19 cellular contexts compared by ENCODE assay signal in the genomic region with DNA sequence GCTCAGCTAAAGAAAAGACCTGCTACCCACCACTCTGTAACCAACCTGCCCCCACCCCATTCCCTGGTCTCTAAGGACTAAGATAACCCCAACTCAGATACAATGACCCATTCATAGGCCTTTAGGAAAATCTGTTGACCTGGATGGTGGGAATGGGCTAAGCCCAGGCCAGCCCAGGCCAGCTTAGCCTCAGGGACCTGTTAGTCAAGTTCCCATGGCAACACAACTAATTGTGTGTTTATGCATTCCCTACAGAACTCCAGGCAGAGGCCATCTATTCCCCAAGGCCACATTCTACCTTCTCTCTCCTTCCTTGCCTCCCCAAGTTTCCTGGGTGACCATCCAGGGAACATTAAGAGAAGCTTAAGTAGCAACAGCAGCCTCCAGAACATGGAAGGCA. TPM values are rescaled to one million over a fixed set of nuclear protein-coding genes. Genes with fewer than 3 reads are reported as not detected.
A peak's percentile ranks its signal among the peaks of the same experiment; 100 is the strongest.
DNase-seq lines count a peak whose midpoint lies in the region; ATAC-seq and TF ChIP-seq lines count a peak whose summit lies in the region.
"Had no signal": no experiment of that assay in that cellular context is flagged by ENCODE, and none has a peak within 500 bp of the region (broad histone marks: within the 10 kb centered on the region; RNA-seq: fewer than 3 reads in every experiment).

No MANE protein-coding gene starts in this region.

- H3K9me2 ChIP-seq in PC-9 (ENCODE audit: insufficient read depth) (no peaks in the 10 kb centered on the region), SK-N-SH (no peaks in the 10 kb centered on the region)

- TF ChIP-seq EP300 in SK-N-SH (IDR thresholded peaks at IDR 0.05; ENCODE audit: borderline replicate concordance in 1 of 2, low read depth in 1 of 2, low read length in 1 of 2): no peak

- dilution Hi-C loops in mammary epithelial cell (cut with HindIII; ENCODE audit: low sequenced_read_pairs): no loop called here

- H3K27ac ChIP-seq in mammary epithelial cell (ENCODE audit: insufficient read depth, low read depth, low read length) (no peak overlapping the region), PC-9 (no peak overlapping the region), smooth muscle cell (ENCODE audit: low read depth) (peak overlapping the region; percentile 45), SK-N-SH (ENCODE audit: low read depth in 2 of 2, low read length in 1 of 2) (no peak overlapping the region)
- H3K27ac ChIP-seq: C4-2B, heart left ventricle, Peyer's patch, SK-N-MC had no signal

- H3K9me3 ChIP-seq in mammary epithelial cell (replicated peaks; ENCODE audit: insufficient read depth, low read length) (no peaks in the 10 kb centered on the region), PC-9 (ENCODE audit: insufficient read depth, low read depth) (no peaks in the 10 kb centered on the region), smooth muscle cell (replicated peaks; ENCODE audit: low read depth) (no peaks in the 10 kb centered on the region), SK-N-SH (no peaks in the 10 kb centered on the region)
- H3K9me3 ChIP-seq: heart left ventricle, Peyer's patch had no signal

- CTCF ChIA-PET in mammary epithelial cell (lab: Charles Lee; ENCODE audit: low non-redundant PET): no interaction called here
- CTCF ChIA-PET in MCF 10A (lab: Yijun Ruan, JAX): interaction anchor here (0.8 to 2.9 kb wide), 2 partner anchors 36 to 549 kb away, joined by 3 to 13 read pairs; no protein-coding TSS in a partner anchor
- CTCF ChIA-PET in PC-9 (lab: Charles Lee): no interaction called here
- CTCF ChIA-PET in SK-N-SH (lab: Yijun Ruan, JAX): interaction anchor here (1.7 to 2.7 kb wide), 3 partner anchors 36 to 60 kb away, joined by 8 to 13 read pairs (median 10); no protein-coding TSS in a partner anchor

- no peaks in the 10 kb centered on the region for H3K27me3 ChIP-seq in mammary epithelial cell (ENCODE audit: insufficient read depth, low read length)
- no peaks in the 10 kb centered on the region for H3K27me3 ChIP-seq in PC-9 (ENCODE audit: insufficient read depth, low read depth)
- H3K27me3 ChIP-seq in smooth muscle cell (ENCODE audit: low read depth): no peaks in the 10 kb centered on the region
- H3K27me3 ChIP-seq in SK-N-SH (ENCODE audit: insufficient read depth): no peaks in the 10 kb centered on the region
- H3K27me3 ChIP-seq: heart left ventricle, Peyer's patch had no signal

- H4K20me1 ChIP-seq in mammary epithelial cell (ENCODE audit: insufficient read depth, low read length): no peaks in the 10 kb centered on the region
- no peaks in the 10 kb centered on the region for H4K20me1 ChIP-seq in PC-9 (ENCODE audit: insufficient read depth)
- H4K20me1 ChIP-seq in smooth muscle cell (ENCODE audit: low read depth): no peaks in the 10 kb centered on the region
- no peaks in the 10 kb centered on the region for H4K20me1 ChIP-seq in SK-N-SH (ENCODE audit: insufficient read depth)

- no peak overlapping the region for H2AFZ ChIP-seq in mammary epithelial cell (ENCODE audit: low read depth, low read length)
- no peak overlapping the region for H2AFZ ChIP-seq in PC-9
- no peak overlapping the region for H2AFZ ChIP-seq in smooth muscle cell (ENCODE audit: low read depth)
- no peak overlapping the region for H2AFZ ChIP-seq in SK-N-SH (ENCODE audit: low read depth)

- TF ChIP-seq CTCF in mammary epithelial cell (conservative IDR thresholded peaks at IDR 0.05 in 1 of 2, IDR thresholded peaks at IDR 0.05 in 1 of 2; ENCODE audit: extremely low read depth in 1 of 2, insufficient read depth in 1 of 2, low read depth in 1 of 2, low read length in 2 of 2): no peak
- TF ChIP-seq CTCF in MCF 10A (IDR thresholded peaks at IDR 0.05; ENCODE audit: unreplicated experiment): no peak
- TF ChIP-seq CTCF in PC-9 (conservative IDR thresholded peaks at IDR 0.05): no peak
- no peak for TF ChIP-seq CTCF in smooth muscle cell (IDR thresholded peaks at IDR 0.05; ENCODE audit: borderline replicate concordance, insufficient read depth, poor library complexity, severe bottlenecking)
- no peak for TF ChIP-seq CTCF in SK-N-SH (IDR thresholded peaks at IDR 0.05)

- no peak overlapping the region for H3K4me3 Mint-ChIP-seq in MCF 10A (ENCODE audit: unreplicated experiment)
- no peak overlapping the region for H3K4me3 Mint-ChIP-seq in activated T-cell treated with anti-CD3 and anti-CD28 coated beads, Interleukin-2, amount 50 U/mL, for 24 hours
- H3K4me3 Mint-ChIP-seq: activated T-helper 1 cell treated with anti-CD3 and anti-CD28 coated beads, Interleukin-12 subunit alpha, Interleukin-12 subunit beta, Interleukin-2, Interleukin-4 antibody, amounts not matched to agents 30 ng/mL and 10 ng/mL and 1 ng/mL, durations not matched to agents 14 hours and 24 hours and 36 hours; naive thymus-derived CD4-positive, alpha-beta T cell had no signal

- no peak for ATAC-seq in GM21447 (IDR thresholded peaks at IDR 0.05; ENCODE audit: unreplicated experiment)
- ATAC-seq: activated naive CD4-positive, alpha-beta T cell treated with anti-CD3 and anti-CD28 coated beads, Interleukin-2, amount 50 U/mL, for 72 hours; heart left ventricle; naive thymus-derived CD4-positive, alpha-beta T cell had no signal

- DNase-seq in mammary epithelial cell (peak; percentile 35), MCF 10A (ENCODE audit: unreplicated experiment) (no peak), PC-9 (peak in 1 of 2 experiments; percentile 69), iPS-NIHi7 (ENCODE audit: extremely low spot score) (peak; percentile 40), smooth muscle cell (lab: John Stamatoyannopoulos, UW; ENCODE audit: unreplicated experiment) (no peak), SK-N-SH (no peak)
- DNase-seq in activated T-cell treated with anti-CD3 and anti-CD28 coated beads, Interleukin-2, amount 50 U/mL, for 24 hours: no peak
- DNase-seq: heart left ventricle; naive thymus-derived CD4-positive, alpha-beta T cell; NCI-H1105 treated with DMSO at 0.1 percent for 48 hours; NCI-H2171; NCI-H774; Peyer's patch; stimulated activated CD8-positive, alpha-beta memory T cell treated with anti-CD3 and anti-CD28 coated beads, Interleukin-4, amount 100 ng/mL, for 48 hours had no signal

- BruUV-seq in mammary epithelial cell (replicated peaks; lab: Mats Ljungman, UMichigan) (no TSS peak), MCF 10A (replicated peaks; lab: Mats Ljungman, UMichigan) (no TSS peak), PC-9 (replicated peaks; lab: Mats Ljungman, UMichigan) (no TSS peak)

- H3K36me3 ChIP-seq in mammary epithelial cell (ENCODE audit: insufficient read depth, low read length): no peaks in the 10 kb centered on the region
- no peaks in the 10 kb centered on the region for H3K36me3 ChIP-seq in PC-9 (ENCODE audit: low read depth)
- H3K36me3 ChIP-seq in smooth muscle cell (ENCODE audit: low read depth): no peaks in the 10 kb centered on the region
- H3K36me3 ChIP-seq in SK-N-SH (replicated peaks in 1 of 2; ENCODE audit: control insufficient read depth in 1 of 2, insufficient read depth in 2 of 2, low read length in 1 of 2): no peaks in the 10 kb centered on the region
- H3K36me3 ChIP-seq: heart left ventricle, Peyer's patch had no signal

- H3K36me3 Mint-ChIP-seq in MCF 10A (ENCODE audit: insufficient read depth, unreplicated experiment): no peaks in the 10 kb centered on the region
- no peaks in the 10 kb centered on the region for H3K36me3 Mint-ChIP-seq in activated T-cell treated with anti-CD3 and anti-CD28 coated beads, Interleukin-2, amount 50 U/mL, for 24 hours (ENCODE audit: low read depth)
- H3K36me3 Mint-ChIP-seq: activated naive CD4-positive, alpha-beta T cell treated with anti-CD3 and anti-CD28 coated beads, Interleukin-2, amount 50 U/mL, for 72 hours; naive thymus-derived CD4-positive, alpha-beta T cell had no signal

- H3K9me3 Mint-ChIP-seq in MCF 10A (ENCODE audit: unreplicated experiment): peaks cover 7% of the 10 kb centered on the region
- H3K9me3 Mint-ChIP-seq in activated T-cell treated with anti-CD3 and anti-CD28 coated beads, Interleukin-2, amount 50 U/mL, for 24 hours: no peaks in the 10 kb centered on the region
- H3K9me3 Mint-ChIP-seq: activated naive CD4-positive, alpha-beta T cell treated with anti-CD3 and anti-CD28 coated beads, Interleukin-2, amount 50 U/mL, for 72 hours; activated T-helper 1 cell treated with anti-CD3 and anti-CD28 coated beads, Interleukin-12 subunit alpha, Interleukin-12 subunit beta, Interleukin-2, Interleukin-4 antibody, amounts not matched to agents 30 ng/mL and 10 ng/mL and 1 ng/mL, durations not matched to agents 14 hours and 24 hours and 36 hours; naive thymus-derived CD4-positive, alpha-beta T cell had no signal

- TF ChIP-seq RAD21 in SK-N-SH (IDR thresholded peaks at IDR 0.05; ENCODE audit: low read length): no peak

- intact Hi-C loops in mammary epithelial cell (cut with micrococcal nuclease): no loop called here
- intact Hi-C loops in MCF 10A (cut with micrococcal nuclease): no loop called here
- intact Hi-C loops in PC-9 (cut with micrococcal nuclease; ENCODE audit: unreplicated experiment): no loop called here

- peaks cover 10% of the 10 kb centered on the region for H3K4me1 Mint-ChIP-seq in MCF 10A (ENCODE audit: insufficient read depth, unreplicated experiment)
- no peaks in the 10 kb centered on the region for H3K4me1 Mint-ChIP-seq in activated T-cell treated with anti-CD3 and anti-CD28 coated beads, Interleukin-2, amount 50 U/mL, for 24 hours (ENCODE audit: low read depth)

- H3K4me2 ChIP-seq in mammary epithelial cell (ENCODE audit: insufficient read depth, low read depth, low read length) (no peak overlapping the region), PC-9 (peak overlapping the region; percentile 37), smooth muscle cell (peak overlapping the region; percentile 44), SK-N-SH (no peak overlapping the region)

- H3K9ac ChIP-seq in mammary epithelial cell (ENCODE audit: insufficient read depth, low read length): no peak overlapping the region
- H3K9ac ChIP-seq in smooth muscle cell (ENCODE audit: low read depth): no peak overlapping the region
- no peak overlapping the region for H3K9ac ChIP-seq in SK-N-SH

- POLR2A ChIA-PET in MCF 10A (lab: Yijun Ruan, JAX) (interaction anchor here (0.6 kb wide), 1 partner anchor 275 kb away, joined by 3 read pairs; no protein-coding TSS in a partner anchor), PC-9 (lab: Charles Lee; ENCODE audit: unreplicated experiment) (interaction anchor here (0.6 to 0.7 kb wide), 2 partner anchors 68 to 830 kb away, joined by 3 to 5 read pairs; no protein-coding TSS in a partner anchor), SK-N-SH (lab: Yijun Ruan, JAX) (no interaction called here)

- H3K4me3 ChIP-seq in mammary epithelial cell (replicated peaks in 1 of 3; ENCODE audit: insufficient read depth in 1 of 3, low read depth in 2 of 3, low read length in 3 of 3) (no peak overlapping the region), PC-9 (no peak overlapping the region), smooth muscle cell (no peak overlapping the region), SK-N-SH (ENCODE audit: low read depth in 2 of 2, low read length in 1 of 2) (no peak overlapping the region)
- H3K4me3 ChIP-seq: heart left ventricle, Peyer's patch, SK-N-MC had no signal

- no peak overlapping the region for H3K27ac Mint-ChIP-seq in MCF 10A (ENCODE audit: low read depth, unreplicated experiment)
- H3K27ac Mint-ChIP-seq in activated T-cell treated with anti-CD3 and anti-CD28 coated beads, Interleukin-2, amount 50 U/mL, for 24 hours: no peak overlapping the region
- H3K27ac Mint-ChIP-seq: activated naive CD4-positive, alpha-beta T cell treated with anti-CD3 and anti-CD28 coated beads, Interleukin-2, amount 50 U/mL, for 72 hours; activated T-helper 1 cell treated with anti-CD3 and anti-CD28 coated beads, Interleukin-12 subunit alpha, Interleukin-12 subunit beta, Interleukin-2, Interleukin-4 antibody, amounts not matched to agents 30 ng/mL and 10 ng/mL and 1 ng/mL, durations not matched to agents 14 hours and 24 hours and 36 hours had no signal

- H3F3A ChIP-seq in PC-9 (ENCODE audit: insufficient read depth, low read depth): peaks cover 21% of the 10 kb centered on the region
- H3F3A ChIP-seq in smooth muscle cell (ENCODE audit: low read depth): peaks cover 7% of the 10 kb centered on the region
- peaks cover 18% of the 10 kb centered on the region for H3F3A ChIP-seq in SK-N-SH (replicated peaks; ENCODE audit: insufficient read depth)

- peaks cover 16% of the 10 kb centered on the region for H3K27me3 Mint-ChIP-seq in MCF 10A (ENCODE audit: insufficient read depth, unreplicated experiment)
- H3K27me3 Mint-ChIP-seq in activated T-cell treated with anti-CD3 and anti-CD28 coated beads, Interleukin-2, amount 50 U/mL, for 24 hours: no peaks in the 10 kb centered on the region

- H3K79me2 ChIP-seq in mammary epithelial cell (ENCODE audit: insufficient read depth, low read length) (no peaks in the 10 kb centered on the region), PC-9 (ENCODE audit: low read depth) (no peaks in the 10 kb centered on the region), smooth muscle cell (ENCODE audit: low read depth) (no peaks in the 10 kb centered on the region), SK-N-SH (ENCODE audit: insufficient read depth) (no peaks in the 10 kb centered on the region)

- in situ Hi-C loops in mammary epithelial cell (cut with MboI; ENCODE audit: low sequenced_read_pairs in 2 of 2): no loop called here

- H3K4me1 ChIP-seq in mammary epithelial cell (ENCODE audit: insufficient read depth, low read length) (peaks cover 34% of the 10 kb centered on the region), PC-9 (replicated peaks; ENCODE audit: insufficient read depth) (peaks cover 55% of the 10 kb centered on the region), smooth muscle cell (ENCODE audit: low read depth) (peaks cover 17% of the 10 kb centered on the region), SK-N-SH (ENCODE audit: control insufficient read depth in 1 of 2, insufficient read depth in 2 of 2, low read depth in 1 of 2, low read length in 1 of 2) (peaks cover 4 to 19% of the 10 kb centered on the region in 2 experiments; a peak in 3 of 4 replicates)

RNA-seq across cellular contexts. Expression of a gene that starts 16.1 kb away (rescaled TPM):
- 100 to 1,000 TPM in 1 of 2 donors, 10 to 100 TPM in 1; 97.0 to 397 TPM for total RNA-seq in mammary epithelial cell
- 391 TPM for polyA plus RNA-seq in mammary epithelial cell
- polyA minus RNA-seq in mammary epithelial cell: 365 TPM
- 179 and 230 TPM in 2 replicates for total RNA-seq in MCF 10A (2022)
- 2,689 and 2,962 TPM in 2 replicates for total RNA-seq in PC-9 (2021)
- total RNA-seq in smooth muscle cell: 694 and 929 TPM in 2 replicates
- polyA plus RNA-seq in smooth muscle cell: 1,025 and 2,331 TPM in 2 replicates
- polyA plus RNA-seq in SK-N-SH (2012; rRNA removed): 47.7 and 49.4 TPM in 2 replicates
- polyA plus RNA-seq in SK-N-SH (2012; cell fraction: cytosol; rRNA removed): 35.6 and 44.1 TPM in 2 replicates
- polyA plus RNA-seq in SK-N-SH (2012; cell fraction: nucleus; rRNA removed): 40.7 and 41.4 TPM in 2 replicates

RNA-seq across cellular contexts. Expression of a gene that starts 28.0 kb away (rescaled TPM):
- total RNA-seq in mammary epithelial cell (100 to 1,000 TPM; 175 to 187 TPM), MCF 10A (2022) (659 and 662 TPM in 2 replicates), PC-9 (2021) (2,869 and 2,977 TPM in 2 replicates), smooth muscle cell (477 and 663 TPM in 2 replicates)
- polyA plus RNA-seq in mammary epithelial cell (380 TPM), smooth muscle cell (894 and 2,163 TPM in 2 replicates), SK-N-SH (2012; rRNA removed) (332 and 351 TPM in 2 replicates)
- 709 TPM for polyA minus RNA-seq in mammary epithelial cell
- polyA plus RNA-seq in SK-N-SH (2012; cell fraction: cytosol; rRNA removed): 225 and 265 TPM in 2 replicates
- 714 and 1,063 TPM in 2 replicates for polyA plus RNA-seq in SK-N-SH (2012; cell fraction: nucleus; rRNA removed)

Comparison
In these comparisons a context has a peak if more than half of its experiments do, and no peak if none do; other contexts are left out.
1. DNase-seq: peak in mammary epithelial cell (single experiment) and iPS-NIHi7 (single experiment); none in MCF 10A (single experiment), smooth muscle cell (single experiment), activated T-cell treated with anti-CD3 and anti-CD28 coated beads, Interleukin-2, amount 50 U/mL, for 24 hours (single experiment) and SK-N-SH (single experiment).
2. CTCF ChIA-PET loops: an anchor here in MCF 10A (0.8 to 2.9 kb wide) and SK-N-SH (1.7 to 2.7 kb wide); none called in mammary epithelial cell and PC-9.
3. H3K4me2 ChIP-seq: peak in PC-9 (single experiment) and smooth muscle cell (single experiment); none in mammary epithelial cell (single experiment) and SK-N-SH (single experiment).